ENCODE assay signal across 22 cellular contexts in the genomic region with DNA sequence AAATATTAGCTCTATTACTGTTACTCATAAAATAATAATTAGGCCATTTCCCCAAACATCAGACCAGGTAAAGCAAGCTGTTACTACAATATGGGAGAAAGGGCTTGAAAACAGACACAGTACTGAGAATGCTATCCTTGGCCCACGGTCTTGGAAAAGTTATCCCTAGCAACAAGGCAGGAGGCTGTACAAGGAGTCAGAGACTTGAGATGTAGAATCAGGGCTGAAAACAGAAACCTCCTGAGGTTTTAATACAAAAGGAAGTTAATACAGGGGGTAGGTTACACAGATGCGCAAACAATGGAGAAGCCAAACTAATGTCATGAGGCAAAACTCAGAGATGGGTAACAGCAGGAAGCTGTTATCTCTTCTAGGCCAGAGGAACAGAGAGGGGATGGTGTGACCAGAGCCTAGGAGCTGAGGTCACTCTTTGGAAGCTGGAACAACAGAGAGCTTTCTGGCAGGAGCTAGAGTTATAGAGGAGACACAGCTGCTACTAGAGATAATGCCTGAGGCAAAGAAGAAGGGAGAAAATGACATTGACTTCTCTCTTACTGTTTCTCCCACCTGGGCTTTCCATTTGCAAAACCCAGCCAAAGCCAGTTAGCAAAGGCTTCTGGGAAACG.
DNase-seq lines count a peak whose midpoint lies in the region; ATAC-seq and TF ChIP-seq lines count a peak whose summit lies in the region.
"Had no signal": no experiment of that assay in that cellular context is flagged by ENCODE, and none has a peak within 500 bp of the region (broad histone marks: within the 10 kb centered on the region; RNA-seq: fewer than 3 reads in every experiment).

No MANE protein-coding gene starts in this region.

- no peaks in the 10 kb centered on the region for H3K27me3 ChIP-seq in gastroesophageal sphincter
- H3K27me3 ChIP-seq in sigmoid colon, result no peaks in the 10 kb centered on the region
- H3K27me3 ChIP-seq: SJSA1 had no signal

- TF ChIP-seq EP300 in gastroesophageal sphincter (IDR thresholded peaks at IDR 0.05), result no peak
- TF ChIP-seq EP300 in sigmoid colon (IDR thresholded peaks at IDR 0.05), result no peak

- WGBS in gastroesophageal sphincter (ENCODE audit: low coverage in 1 of 2), 2 donors, result 67 to 73% methylated on average over 1 to 3 of the region's 3 CpGs
- WGBS in sigmoid colon, 2 donors, result 81 to 85% methylated on average over 3 of the region's 3 CpGs

- no peak for TF ChIP-seq CTCF in gastroesophageal sphincter (IDR thresholded peaks at IDR 0.05)
- no peak for TF ChIP-seq CTCF in sigmoid colon (IDR thresholded peaks at IDR 0.05)

- intact Hi-C loops in sigmoid colon (cut with DNase I), result no loop called here

- no peak for TF ChIP-seq POLR2A in gastroesophageal sphincter (IDR thresholded peaks at IDR 0.05)
- no peak for TF ChIP-seq POLR2A in sigmoid colon (IDR thresholded peaks at IDR 0.05)

- DNase-seq in NCI-H82 (lab: John Stamatoyannopoulos, UW) (peak; percentile 20), NCI-H82 treated with DMSO at 0.1 percent for 48 hours (lab: John Stamatoyannopoulos, UW; ENCODE audit: unreplicated experiment) (no peak), sigmoid colon (peak; percentile 69), NCI-H510A treated with DMSO at 0.1 percent for 48 hours (lab: John Stamatoyannopoulos, UW) (no peak), globus pallidus (ENCODE audit: low spot score) (no peak)
- DNase-seq: Caco-2; CD8-positive, alpha-beta T cell; GDM1; MV-4-11; NCI-H1105; NCI-H1436 treated with DMSO at 0.1 percent for 48 hours; NCI-H2029; NCI-H446; NCI-H526; PC-3 had no signal

- peaks cover 0 to 14% (median 3%) of the 10 kb centered on the region in 3 donors for H3K9me3 Mint-ChIP-seq in IgD-negative memory B cell

- H3K36me3 ChIP-seq in gastroesophageal sphincter (no peaks in the 10 kb centered on the region), sigmoid colon (no peaks in the 10 kb centered on the region)
- H3K36me3 ChIP-seq: SJSA1 had no signal

- no peak overlapping the region for H3K4me3 Mint-ChIP-seq in IgD-negative memory B cell
- H3K4me3 Mint-ChIP-seq: B cell; CD8-positive, alpha-beta T cell had no signal

- no peak overlapping the region for H3K27ac ChIP-seq in gastroesophageal sphincter
- H3K27ac ChIP-seq in sigmoid colon, result no peak overlapping the region
- H3K27ac ChIP-seq: 22Rv1, C4-2B, SJSA1 had no signal

- peak; percentile 77 for ATAC-seq in gastroesophageal sphincter
- ATAC-seq: CD8-positive, alpha-beta T cell; GM12878; PC-3 had no signal

- H3K27ac Mint-ChIP-seq in IgD-negative memory B cell, result peak overlapping the region in 2 of 3 donors; percentile 18 to 38
- H3K27ac Mint-ChIP-seq: B cell; CD8-positive, alpha-beta T cell had no signal

- no peaks in the 10 kb centered on the region for H3K27me3 Mint-ChIP-seq in IgD-negative memory B cell
- H3K27me3 Mint-ChIP-seq: B cell had no signal

- H3K4me1 Mint-ChIP-seq in IgD-negative memory B cell, result no peaks in the 10 kb centered on the region
- H3K4me1 Mint-ChIP-seq: B cell had no signal

- H3K9me3 ChIP-seq in gastroesophageal sphincter (no peaks in the 10 kb centered on the region), sigmoid colon (no peaks in the 10 kb centered on the region)
- H3K9me3 ChIP-seq: Caco-2, SJSA1 had no signal

- H3K4me3 ChIP-seq in gastroesophageal sphincter, result no peak overlapping the region
- H3K4me3 ChIP-seq in sigmoid colon, result no peak overlapping the region
- H3K4me3 ChIP-seq: GM12878, SJSA1 had no signal

- peaks cover 0 to 4% (median 0%) of the 10 kb centered on the region in 3 donors for H3K4me1 ChIP-seq in gastroesophageal sphincter
- H3K4me1 ChIP-seq in sigmoid colon, result no peaks in the 10 kb centered on the region
- H3K4me1 ChIP-seq: Caco-2, SJSA1 had no signal

- no peaks in the 10 kb centered on the region for H3K36me3 Mint-ChIP-seq in IgD-negative memory B cell
- H3K36me3 Mint-ChIP-seq: CD8-positive, alpha-beta T cell had no signal

Comparison
In these comparisons a context has a peak if more than half of its experiments do, and no peak if none do; other contexts are left out.
1. DNase-seq: peak in NCI-H82 (single experiment) and sigmoid colon (single experiment); none in NCI-H82 treated with DMSO at 0.1 percent for 48 hours (single experiment), NCI-H510A treated with DMSO at 0.1 percent for 48 hours (single experiment) and globus pallidus (single experiment).